Comparison of ENCODE assay signal across 8 cellular contexts in the genomic region with DNA sequence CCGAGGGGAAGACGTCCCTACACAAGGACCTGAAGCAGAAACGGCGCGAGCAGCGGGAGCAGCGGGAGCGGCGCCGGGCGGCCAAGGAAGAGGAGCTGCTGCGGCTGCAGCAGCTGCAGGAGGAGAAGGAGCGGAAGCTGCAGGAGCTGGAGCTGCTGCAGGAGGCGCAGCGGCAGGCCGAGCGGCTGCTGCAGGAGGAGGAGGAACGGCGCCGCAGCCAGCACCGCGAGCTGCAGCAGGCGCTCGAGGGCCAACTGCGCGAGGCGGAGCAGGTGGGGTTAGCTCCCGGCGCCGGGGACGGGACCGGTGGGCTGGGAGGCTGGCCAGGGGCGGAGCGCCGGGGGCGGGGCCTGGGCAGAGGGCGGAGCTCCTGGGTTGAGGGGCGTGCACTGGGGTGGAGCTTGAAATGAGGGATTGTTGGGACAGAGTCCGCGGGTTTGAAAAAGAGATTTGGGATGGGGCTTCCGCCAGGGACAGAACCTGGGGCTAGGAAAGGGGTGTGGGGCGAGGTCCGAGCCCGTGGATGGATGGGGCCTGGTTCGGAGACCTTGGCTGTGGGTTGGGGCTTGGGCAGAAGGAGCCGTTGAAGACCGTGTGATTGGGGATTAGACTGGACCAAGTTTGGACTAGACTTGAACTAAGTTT. TPM values are rescaled to one million over a fixed set of nuclear protein-coding genes. Genes with fewer than 3 reads are reported as not detected.
DNase-seq lines count a peak whose midpoint lies in the region; ATAC-seq, FAIRE-seq and TF ChIP-seq lines count a peak whose summit lies in the region.

No MANE protein-coding gene starts in this region.

- no peaks in the 10 kb centered on the region; the same call in 1 of the 2 replicates for H3K36me3 ChIP-seq in H7 (replicated peaks; ENCODE audit: control insufficient read depth, insufficient read depth, low read length)

- no peak for TF ChIP-seq POLR2A in GM12891 (IDR thresholded peaks at IDR 0.05; ENCODE audit: low read depth, low read length)

- H3K27me3 ChIP-seq in H7 (ENCODE audit: control insufficient read depth, insufficient read depth, low read length): peaks cover 21% of the 10 kb centered on the region

- FAIRE-seq in GM12891 (lab: Jason Lieb, UNC): no peak

- peak overlapping the region; percentile 50 for H3K4me3 ChIP-seq in H7 (ENCODE audit: insufficient read depth, low read depth, low read length)

- H3K9me3 Mint-ChIP-seq in dendritic cell treated with granulocyte-macrophage colony-stimulating factor and Interleukin-4, amounts not matched to agents 40 ng/mL and 50 ng/mL, for 4 days: no peaks in the 10 kb centered on the region

- ATAC-seq in HG03095 (IDR thresholded peaks at IDR 0.05; ENCODE audit: unreplicated experiment): no peak

- intact Hi-C loops in dendritic cell treated with granulocyte-macrophage colony-stimulating factor and Interleukin-4, amounts not matched to agents 40 ng/mL and 50 ng/mL, for 4 days (cut with micrococcal nuclease): no loop called here

- H3K27me3 Mint-ChIP-seq in dendritic cell treated with granulocyte-macrophage colony-stimulating factor and Interleukin-4, amounts not matched to agents 40 ng/mL and 50 ng/mL, for 4 days: no peaks in the 10 kb centered on the region

- no peak overlapping the region for H3K4me3 Mint-ChIP-seq in dendritic cell treated with granulocyte-macrophage colony-stimulating factor and Interleukin-4, amounts not matched to agents 40 ng/mL and 50 ng/mL, for 4 days

- H3K36me3 Mint-ChIP-seq in dendritic cell treated with granulocyte-macrophage colony-stimulating factor and Interleukin-4, amounts not matched to agents 40 ng/mL and 50 ng/mL, for 4 days (ENCODE audit: low read depth): peaks cover 95% of the 10 kb centered on the region

- DNase-seq in H7: peak; percentile 100
- peak; percentile 68 to 85 for DNase-seq in NCI-H524 (lab: John Stamatoyannopoulos, UW)
- DNase-seq in left kidney (ENCODE audit: low read depth, low spot score): peak; percentile 96
- DNase-seq in stromal cell of bone marrow (ENCODE audit: low read depth): peak; percentile 44
- no peak for DNase-seq in GM12891 (ENCODE audit: insufficient read length, low spot score)
- no peak for DNase-seq in NOMO-1 treated with DMSO at 0.1 percent for 48 hours (lab: John Stamatoyannopoulos, UW; ENCODE audit: unreplicated experiment)

- peaks cover 27% of the 10 kb centered on the region for H3K4me1 Mint-ChIP-seq in dendritic cell treated with granulocyte-macrophage colony-stimulating factor and Interleukin-4, amounts not matched to agents 40 ng/mL and 50 ng/mL, for 4 days (ENCODE audit: low read depth)

- H3K27ac Mint-ChIP-seq in dendritic cell treated with granulocyte-macrophage colony-stimulating factor and Interleukin-4, amounts not matched to agents 40 ng/mL and 50 ng/mL, for 4 days: peak overlapping the region; percentile 39

TF ChIP-seq in GM12891, 5 proteins besides CTCF, POLR2A, EP300 and RAD21:
- TF ChIP-seq SPI1 (IDR thresholded peaks at IDR 0.05; ENCODE audit: low read depth, low read length): no peak
- TF ChIP-seq PAX5 (IDR thresholded peaks at IDR 0.05; ENCODE audit: insufficient read depth, low read length, severe bottlenecking): no peak
- no peak for TF ChIP-seq POU2F2 (IDR thresholded peaks at IDR 0.05; ENCODE audit: low read depth, low read length)
- no peak for TF ChIP-seq POLR2AphosphoS5 (IDR thresholded peaks at IDR 0.05; ENCODE audit: low read depth, low read length)
- no peak for TF ChIP-seq TAF1 (IDR thresholded peaks at IDR 0.05; ENCODE audit: low read depth, low read length)

RNA-seq across cellular contexts. Expression of gene DEF6, which starts 20.7 kb away (rescaled TPM):
- total RNA-seq in H7 (2014; rRNA removed; shearing (Covaris generic)): 6.5 and 10.1 TPM in 2 replicates
- 27.6 TPM for polyA plus RNA-seq in GM12891 (2012; ENCODE audit: low read depth, missing spikeins)

RNA-seq across cellular contexts. Expression of gene PPARD, which starts 24.0 kb away (rescaled TPM):
- total RNA-seq in H7 (2014; rRNA removed; shearing (Covaris generic)): 1.9 and 3.2 TPM in 2 replicates
- polyA plus RNA-seq in GM12891 (2012; ENCODE audit: low read depth, missing spikeins): 7.4 TPM

RNA-seq across cellular contexts. Expression of gene ZNF76, which starts 58.8 kb away (rescaled TPM):
- total RNA-seq in H7 (2014; rRNA removed; shearing (Covaris generic)): 13.8 and 17.2 TPM in 2 replicates
- 21.5 TPM for polyA plus RNA-seq in GM12891 (2012; ENCODE audit: low read depth, missing spikeins)

Comparison
In these comparisons a context has a peak if more than half of its experiments do, and no peak if none do; other contexts are left out.
1. DNase-seq: peak in H7 (single experiment), NCI-H524 (2 of 2), left kidney (single experiment) and stromal cell of bone marrow (single experiment); none in GM12891 (single experiment) and NOMO-1 treated with DMSO at 0.1 percent for 48 hours (single experiment).